Comparison of ENCODE assay signal across 2 cellular contexts in genomic region chr10:79053081-79053434, GRCh38.
TF ChIP-seq lines count a peak whose summit lies in the region.

No MANE protein-coding gene starts in this region.

TF ChIP-seq in WTC11, 78 proteins besides CTCF, POLR2A, EP300 and RAD21:
- no peak for TF ChIP-seq RORB (CRISPR knock-in tag; IDR thresholded peaks at IDR 0.05)
- no peak for TF ChIP-seq CBFB (CRISPR knock-in tag; IDR thresholded peaks at IDR 0.05; ENCODE audit: low read depth)
- no peak for TF ChIP-seq ZNF416 (CRISPR knock-in tag; IDR thresholded peaks at IDR 0.05)
- TF ChIP-seq, protein P1, sequence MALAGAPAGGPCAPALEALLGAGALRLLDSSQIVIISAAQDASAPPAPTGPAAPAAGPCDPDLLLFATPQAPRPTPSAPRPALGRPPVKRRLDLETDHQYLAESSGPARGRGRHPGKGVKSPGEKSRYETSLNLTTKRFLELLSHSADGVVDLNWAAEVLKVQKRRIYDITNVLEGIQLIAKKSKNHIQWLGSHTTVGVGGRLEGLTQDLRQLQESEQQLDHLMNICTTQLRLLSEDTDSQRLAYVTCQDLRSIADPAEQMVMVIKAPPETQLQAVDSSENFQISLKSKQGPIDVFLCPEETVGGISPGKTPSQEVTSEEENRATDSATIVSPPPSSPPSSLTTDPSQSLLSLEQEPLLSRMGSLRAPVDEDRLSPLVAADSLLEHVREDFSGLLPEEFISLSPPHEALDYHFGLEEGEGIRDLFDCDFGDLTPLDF (CRISPR knock-in tag; IDR thresholded peaks at IDR 0.05): no peak
- no peak for TF ChIP-seq E2F4 (CRISPR knock-in tag; IDR thresholded peaks at IDR 0.05; ENCODE audit: borderline replicate concordance, low read depth)
- no peak for TF ChIP-seq CDX4 (CRISPR knock-in tag; IDR thresholded peaks at IDR 0.05; ENCODE audit: borderline replicate concordance)
- no peak for TF ChIP-seq ESRRA (CRISPR knock-in tag; IDR thresholded peaks at IDR 0.05; ENCODE audit: borderline replicate concordance)
- TF ChIP-seq NFATC4 (CRISPR knock-in tag; IDR thresholded peaks at IDR 0.05): no peak
- TF ChIP-seq, protein P2, sequence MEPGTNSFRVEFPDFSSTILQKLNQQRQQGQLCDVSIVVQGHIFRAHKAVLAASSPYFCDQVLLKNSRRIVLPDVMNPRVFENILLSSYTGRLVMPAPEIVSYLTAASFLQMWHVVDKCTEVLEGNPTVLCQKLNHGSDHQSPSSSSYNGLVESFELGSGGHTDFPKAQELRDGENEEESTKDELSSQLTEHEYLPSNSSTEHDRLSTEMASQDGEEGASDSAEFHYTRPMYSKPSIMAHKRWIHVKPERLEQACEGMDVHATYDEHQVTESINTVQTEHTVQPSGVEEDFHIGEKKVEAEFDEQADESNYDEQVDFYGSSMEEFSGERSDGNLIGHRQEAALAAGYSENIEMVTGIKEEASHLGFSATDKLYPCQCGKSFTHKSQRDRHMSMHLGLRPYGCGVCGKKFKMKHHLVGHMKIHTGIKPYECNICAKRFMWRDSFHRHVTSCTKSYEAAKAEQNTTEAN (CRISPR knock-in tag; IDR thresholded peaks at IDR 0.05): no peak
- no peak for TF ChIP-seq GTF2I (CRISPR knock-in tag; conservative IDR thresholded peaks at IDR 0.05)
- no peak for TF ChIP-seq MXD4 (CRISPR knock-in tag; IDR thresholded peaks at IDR 0.05; ENCODE audit: borderline replicate concordance)

TF ChIP-seq in HepG2, 621 proteins besides CTCF, POLR2A, EP300 and RAD21:
- no peak for TF ChIP-seq ZNF501 (CRISPR knock-in tag; IDR thresholded peaks at IDR 0.05)
- TF ChIP-seq THAP7 (CRISPR knock-in tag; IDR thresholded peaks at IDR 0.05): no peak
- no peak for TF ChIP-seq GATAD1 (CRISPR knock-in tag; IDR thresholded peaks at IDR 0.05)
- TF ChIP-seq STAT6 (CRISPR knock-in tag; IDR thresholded peaks at IDR 0.05; ENCODE audit: borderline replicate concordance): no peak
- TF ChIP-seq ZNF160 (CRISPR knock-in tag; IDR thresholded peaks at IDR 0.05): no peak
- no peak for TF ChIP-seq FOXC1 (CRISPR knock-in tag; IDR thresholded peaks at IDR 0.05; ENCODE audit: borderline replicate concordance)
- no peak for TF ChIP-seq ZNF317 (CRISPR knock-in tag; IDR thresholded peaks at IDR 0.05)
- TF ChIP-seq ZNF839 (CRISPR knock-in tag; IDR thresholded peaks at IDR 0.05; ENCODE audit: borderline replicate concordance): no peak
- no peak for TF ChIP-seq ZNF576 (CRISPR knock-in tag; IDR thresholded peaks at IDR 0.05)
- no peak for TF ChIP-seq XBP1 (CRISPR knock-in tag; IDR thresholded peaks at IDR 0.05)
- TF ChIP-seq, protein P3, sequence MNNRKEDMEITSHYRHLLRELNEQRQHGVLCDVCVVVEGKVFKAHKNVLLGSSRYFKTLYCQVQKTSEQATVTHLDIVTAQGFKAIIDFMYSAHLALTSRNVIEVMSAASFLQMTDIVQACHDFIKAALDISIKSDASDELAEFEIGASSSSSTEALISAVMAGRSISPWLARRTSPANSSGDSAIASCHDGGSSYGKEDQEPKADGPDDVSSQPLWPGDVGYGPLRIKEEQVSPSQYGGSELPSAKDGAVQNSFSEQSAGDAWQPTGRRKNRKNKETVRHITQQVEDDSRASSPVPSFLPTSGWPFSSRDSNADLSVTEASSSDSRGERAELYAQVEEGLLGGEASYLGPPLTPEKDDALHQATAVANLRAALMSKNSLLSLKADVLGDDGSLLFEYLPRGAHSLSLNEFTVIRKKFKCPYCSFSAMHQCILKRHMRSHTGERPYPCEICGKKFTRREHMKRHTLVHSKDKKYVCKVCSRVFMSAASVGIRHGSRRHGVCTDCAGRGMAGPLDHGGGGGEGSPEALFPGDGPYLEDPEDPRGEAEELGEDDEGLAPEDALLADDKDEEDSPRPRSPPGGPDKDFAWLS (CRISPR knock-in tag; IDR thresholded peaks at IDR 0.05; ENCODE audit: borderline replicate concordance): no peak
- TF ChIP-seq, protein P4, sequence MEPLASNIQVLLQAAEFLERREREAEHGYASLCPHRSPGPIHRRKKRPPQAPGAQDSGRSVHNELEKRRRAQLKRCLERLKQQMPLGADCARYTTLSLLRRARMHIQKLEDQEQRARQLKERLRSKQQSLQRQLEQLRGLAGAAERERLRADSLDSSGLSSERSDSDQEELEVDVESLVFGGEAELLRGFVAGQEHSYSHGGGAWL (CRISPR knock-in tag; IDR thresholded peaks at IDR 0.05): no peak
